Comparison of ENCODE assay signal across 39 cellular contexts in the genomic region with DNA sequence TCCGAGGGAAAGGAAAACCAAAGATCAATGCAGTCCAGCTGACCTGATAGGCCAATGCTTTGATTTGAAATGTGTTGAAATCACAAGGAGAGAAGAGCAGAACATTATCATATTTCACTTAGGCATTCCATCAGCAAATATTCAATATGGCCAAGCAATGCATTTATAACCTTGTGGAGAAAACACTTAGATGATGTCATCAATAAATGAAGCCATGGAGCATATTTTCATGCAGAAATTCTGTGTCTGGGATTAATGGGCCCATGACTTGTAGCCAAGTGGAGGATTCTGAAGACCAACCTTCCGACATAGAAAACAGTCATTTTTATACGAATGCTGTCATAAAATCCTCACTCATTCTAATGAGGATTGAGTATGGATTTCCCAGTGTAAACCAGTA.
"Had no signal": no experiment of that assay in that cellular context is flagged by ENCODE, and none has a peak within 500 bp of the region (broad histone marks: within the 10 kb centered on the region; RNA-seq: fewer than 3 reads in every experiment).

No MANE protein-coding gene starts in this region.

- H3K9me3 Mint-ChIP-seq: activated naive CD4-positive, alpha-beta T cell treated with anti-CD3 and anti-CD28 coated beads for 36 hours; activated naive CD4-positive, alpha-beta T cell treated with anti-CD3 and anti-CD28 coated beads, Interleukin-2, amount 10 ng/mL, durations not matched to agents 7 days and 5 days; activated naive CD4-positive, alpha-beta T cell treated with anti-CD3 and anti-CD28 coated beads, Interleukin-2, amount 50 U/mL, for 24 hours; activated naive CD4-positive, alpha-beta T cell treated with anti-CD3 and anti-CD28 coated beads, Interleukin-2, amount 50 U/mL, for 72 hours; activated naive CD8-positive, alpha-beta T cell treated with anti-CD3 and anti-CD28 coated beads for 36 hours; activated naive CD8-positive, alpha-beta T cell treated with anti-CD3 and anti-CD28 coated beads, Interleukin-2, amount 10 ng/mL, durations not matched to agents 7 days and 5 days; activated naive CD8-positive, alpha-beta T cell treated with anti-CD3 and anti-CD28 coated beads, Interleukin-2, amount 50 U/mL, for 24 hours; activated T-cell treated with anti-CD3 and anti-CD28 coated beads, Interleukin-2, amount 50 U/mL, for 24 hours; activated T-cell treated with anti-CD3 and anti-CD28 coated beads, Interleukin-2, amount 50 U/mL, for 4 hours; activated T-cell treated with anti-CD3 and anti-CD28 coated beads, Interleukin-2, amount 50 U/mL, for 72 hours; activated T-helper 1 cell treated with anti-CD3 and anti-CD28 coated beads, Interleukin-12 subunit alpha, Interleukin-12 subunit beta, Interleukin-2, Interleukin-4 antibody, amounts not matched to agents 30 ng/mL and 10 ng/mL and 1 ng/mL, durations not matched to agents 14 hours and 24 hours and 36 hours; activated T-helper 17 cell treated with anti-CD3 and anti-CD28 coated beads, Interleukin-2, amount 50 U/mL, for 72 hours; activated T-helper 2 cell treated with anti-CD3 and anti-CD28 coated beads, Interferon-gamma antibody, Interleukin-2, Interleukin-4, amounts not matched to agents 10 μg/mL and 5 μg/mL and 100 μg/mL, durations not matched to agents 14 hours and 24 hours and 36 hours; central memory CD8-positive, alpha-beta T cell had no signal

- H3K27me3 ChIP-seq: adrenal gland, ascending aorta, body of pancreas, brain microvascular endothelial cell, breast epithelium had no signal

- H3K36me3 ChIP-seq: adrenal gland, ascending aorta, brain microvascular endothelial cell, breast epithelium, cardiac muscle cell had no signal

- H3K27ac ChIP-seq: adrenal gland, ascending aorta, body of pancreas, brain microvascular endothelial cell, breast epithelium, cardiac muscle cell had no signal

- H3K4me3 ChIP-seq: adrenal gland, ascending aorta, body of pancreas, breast epithelium, cardiac muscle cell had no signal

- ATAC-seq: activated naive CD4-positive, alpha-beta T cell treated with anti-CD3 and anti-CD28 coated beads, Interleukin-2, amount 50 U/mL, for 72 hours; activated naive CD8-positive, alpha-beta T cell treated with anti-CD3 and anti-CD28 coated beads, Interleukin-2, amount 50 U/mL, for 24 hours; activated T-cell treated with anti-CD3 and anti-CD28 coated beads, Interleukin-2, amount 50 U/mL, for 4 hours; activated T-cell treated with anti-CD3 and anti-CD28 coated beads, Interleukin-2, amount 50 U/mL, for 72 hours; activated T-helper 17 cell treated with anti-CD3 and anti-CD28 coated beads, Interleukin-2, amount 50 U/mL, for 72 hours; body of pancreas had no signal

- FAIRE-seq: astrocyte, bronchial epithelial cell had no signal

- H3K4me1 ChIP-seq: adrenal gland, ascending aorta, body of pancreas, breast epithelium had no signal

- H3K4me1 Mint-ChIP-seq: activated naive CD4-positive, alpha-beta T cell treated with anti-CD3 and anti-CD28 coated beads, Interleukin-2, amount 10 ng/mL, durations not matched to agents 7 days and 5 days; activated naive CD4-positive, alpha-beta T cell treated with anti-CD3 and anti-CD28 coated beads, Interleukin-2, amount 50 U/mL, for 24 hours; activated naive CD8-positive, alpha-beta T cell treated with anti-CD3 and anti-CD28 coated beads for 36 hours; activated naive CD8-positive, alpha-beta T cell treated with anti-CD3 and anti-CD28 coated beads, Interleukin-2, amount 10 ng/mL, durations not matched to agents 7 days and 5 days; activated naive CD8-positive, alpha-beta T cell treated with anti-CD3 and anti-CD28 coated beads, Interleukin-2, amount 50 U/mL, for 24 hours; activated T-helper 17 cell treated with anti-CD3 and anti-CD28 coated beads, Interleukin-2, amount 50 U/mL, for 72 hours; central memory CD8-positive, alpha-beta T cell had no signal

- H3K36me3 Mint-ChIP-seq: activated naive CD4-positive, alpha-beta T cell treated with anti-CD3 and anti-CD28 coated beads, Interleukin-2, amount 10 ng/mL, durations not matched to agents 7 days and 5 days; activated naive CD4-positive, alpha-beta T cell treated with anti-CD3 and anti-CD28 coated beads, Interleukin-2, amount 50 U/mL, for 24 hours; activated naive CD4-positive, alpha-beta T cell treated with anti-CD3 and anti-CD28 coated beads, Interleukin-2, amount 50 U/mL, for 72 hours; activated naive CD8-positive, alpha-beta T cell; activated naive CD8-positive, alpha-beta T cell treated with anti-CD3 and anti-CD28 coated beads for 36 hours; activated naive CD8-positive, alpha-beta T cell treated with anti-CD3 and anti-CD28 coated beads, Interleukin-2, amount 10 ng/mL, durations not matched to agents 7 days and 5 days; brain had no signal

- DNase-seq: activated effector memory CD4-positive, alpha-beta T cell treated with anti-CD3 and anti-CD28 coated beads, Interleukin-2, amount 50 U/mL, for 16 hours; activated effector memory CD4-positive, alpha-beta T cell treated with Interleukin-2 at 50 U/mL for 16 hours; activated gamma-delta T cell; activated gamma-delta T cell treated with Interleukin-2 at 50 U/mL for 16 hours; activated naive CD4-positive, alpha-beta T cell; activated naive CD4-positive, alpha-beta T cell treated with anti-CD3 and anti-CD28 coated beads for 36 hours; activated naive CD4-positive, alpha-beta T cell treated with anti-CD3 and anti-CD28 coated beads, Interleukin-2, amount 10 ng/mL, durations not matched to agents 7 days and 5 days; activated naive CD4-positive, alpha-beta T cell treated with anti-CD3 and anti-CD28 coated beads, Interleukin-2, amount 50 U/mL, for 16 hours; activated naive CD4-positive, alpha-beta T cell treated with Interleukin-2 at 50 U/mL for 16 hours; activated naive CD8-positive, alpha-beta T cell treated with anti-CD3 and anti-CD28 coated beads for 36 hours; activated naive CD8-positive, alpha-beta T cell treated with anti-CD3 and anti-CD28 coated beads, Interleukin-2, amount 10 ng/mL, durations not matched to agents 7 days and 5 days; activated naive CD8-positive, alpha-beta T cell treated with anti-CD3 and anti-CD28 coated beads, Interleukin-2, amount 50 U/mL, for 24 hours; activated T-cell treated with anti-CD3 and anti-CD28 coated beads, Interleukin-2, amount 50 U/mL, for 24 hours; activated T-cell treated with anti-CD3 and anti-CD28 coated beads, Interleukin-2, amount 50 U/mL, for 4 hours; activated T-cell treated with anti-CD3 and anti-CD28 coated beads, Interleukin-2, amount 50 U/mL, for 48 hours; activated T-cell treated with anti-CD3 and anti-CD28 coated beads, Interleukin-2, amount 50 U/mL, for 72 hours; adrenal gland; amniotic stem cell; amygdala; anterior cingulate cortex; aorta; body of pancreas; brain microvascular endothelial cell; caudate nucleus; central memory CD4-positive, alpha-beta T cell; cerebellar nuclear complex had no signal

- H3K27ac Mint-ChIP-seq: activated naive CD4-positive, alpha-beta T cell treated with anti-CD3 and anti-CD28 coated beads for 36 hours; activated naive CD4-positive, alpha-beta T cell treated with anti-CD3 and anti-CD28 coated beads, Interleukin-2, amount 10 ng/mL, durations not matched to agents 7 days and 5 days; activated naive CD4-positive, alpha-beta T cell treated with anti-CD3 and anti-CD28 coated beads, Interleukin-2, amount 50 U/mL, for 24 hours; activated naive CD4-positive, alpha-beta T cell treated with anti-CD3 and anti-CD28 coated beads, Interleukin-2, amount 50 U/mL, for 72 hours; activated naive CD8-positive, alpha-beta T cell; activated naive CD8-positive, alpha-beta T cell treated with anti-CD3 and anti-CD28 coated beads for 36 hours; activated naive CD8-positive, alpha-beta T cell treated with anti-CD3 and anti-CD28 coated beads, Interleukin-2, amount 10 ng/mL, durations not matched to agents 7 days and 5 days; activated naive CD8-positive, alpha-beta T cell treated with anti-CD3 and anti-CD28 coated beads, Interleukin-2, amount 50 U/mL, for 24 hours; activated T-cell treated with anti-CD3 and anti-CD28 coated beads, Interleukin-2, amount 50 U/mL, for 24 hours; activated T-cell treated with anti-CD3 and anti-CD28 coated beads, Interleukin-2, amount 50 U/mL, for 72 hours; activated T-helper 1 cell treated with anti-CD3 and anti-CD28 coated beads, Interleukin-12 subunit alpha, Interleukin-12 subunit beta, Interleukin-2, Interleukin-4 antibody, amounts not matched to agents 30 ng/mL and 10 ng/mL and 1 ng/mL, durations not matched to agents 14 hours and 24 hours and 36 hours; activated T-helper 17 cell treated with anti-CD3 and anti-CD28 coated beads, Interleukin-2, amount 50 U/mL, for 72 hours; activated T-helper 2 cell treated with anti-CD3 and anti-CD28 coated beads, Interferon-gamma antibody, Interleukin-2, Interleukin-4, amounts not matched to agents 10 μg/mL and 5 μg/mL and 100 μg/mL, durations not matched to agents 14 hours and 24 hours and 36 hours; brain had no signal

- H3K27me3 Mint-ChIP-seq: activated naive CD4-positive, alpha-beta T cell treated with anti-CD3 and anti-CD28 coated beads, Interleukin-2, amount 10 ng/mL, durations not matched to agents 7 days and 5 days; activated naive CD8-positive, alpha-beta T cell; activated naive CD8-positive, alpha-beta T cell treated with anti-CD3 and anti-CD28 coated beads for 36 hours; activated naive CD8-positive, alpha-beta T cell treated with anti-CD3 and anti-CD28 coated beads, Interleukin-2, amount 10 ng/mL, durations not matched to agents 7 days and 5 days; activated naive CD8-positive, alpha-beta T cell treated with anti-CD3 and anti-CD28 coated beads, Interleukin-2, amount 50 U/mL, for 24 hours; activated T-cell treated with anti-CD3 and anti-CD28 coated beads, Interleukin-2, amount 50 U/mL, for 24 hours; brain had no signal

- H3K4me3 Mint-ChIP-seq: activated naive CD4-positive, alpha-beta T cell treated with anti-CD3 and anti-CD28 coated beads for 36 hours; activated naive CD4-positive, alpha-beta T cell treated with anti-CD3 and anti-CD28 coated beads, Interleukin-2, amount 10 ng/mL, durations not matched to agents 7 days and 5 days; activated naive CD4-positive, alpha-beta T cell treated with anti-CD3 and anti-CD28 coated beads, Interleukin-2, amount 50 U/mL, for 24 hours; activated naive CD8-positive, alpha-beta T cell; activated naive CD8-positive, alpha-beta T cell treated with anti-CD3 and anti-CD28 coated beads for 36 hours; activated naive CD8-positive, alpha-beta T cell treated with anti-CD3 and anti-CD28 coated beads, Interleukin-2, amount 10 ng/mL, durations not matched to agents 7 days and 5 days; activated naive CD8-positive, alpha-beta T cell treated with anti-CD3 and anti-CD28 coated beads, Interleukin-2, amount 50 U/mL, for 24 hours; activated T-cell treated with anti-CD3 and anti-CD28 coated beads, Interleukin-2, amount 50 U/mL, for 24 hours; activated T-cell treated with anti-CD3 and anti-CD28 coated beads, Interleukin-2, amount 50 U/mL, for 4 hours; activated T-cell treated with anti-CD3 and anti-CD28 coated beads, Interleukin-2, amount 50 U/mL, for 72 hours; activated T-helper 1 cell treated with anti-CD3 and anti-CD28 coated beads, Interleukin-12 subunit alpha, Interleukin-12 subunit beta, Interleukin-2, Interleukin-4 antibody, amounts not matched to agents 30 ng/mL and 10 ng/mL and 1 ng/mL, durations not matched to agents 14 hours and 24 hours and 36 hours; activated T-helper 17 cell treated with anti-CD3 and anti-CD28 coated beads, Interleukin-2, amount 50 U/mL, for 72 hours; brain; central memory CD8-positive, alpha-beta T cell had no signal

- H3K9me3 ChIP-seq: adrenal gland, ascending aorta, body of pancreas, breast epithelium had no signal
